ENCODE assay signal across 10 cellular contexts in the genomic region with DNA sequence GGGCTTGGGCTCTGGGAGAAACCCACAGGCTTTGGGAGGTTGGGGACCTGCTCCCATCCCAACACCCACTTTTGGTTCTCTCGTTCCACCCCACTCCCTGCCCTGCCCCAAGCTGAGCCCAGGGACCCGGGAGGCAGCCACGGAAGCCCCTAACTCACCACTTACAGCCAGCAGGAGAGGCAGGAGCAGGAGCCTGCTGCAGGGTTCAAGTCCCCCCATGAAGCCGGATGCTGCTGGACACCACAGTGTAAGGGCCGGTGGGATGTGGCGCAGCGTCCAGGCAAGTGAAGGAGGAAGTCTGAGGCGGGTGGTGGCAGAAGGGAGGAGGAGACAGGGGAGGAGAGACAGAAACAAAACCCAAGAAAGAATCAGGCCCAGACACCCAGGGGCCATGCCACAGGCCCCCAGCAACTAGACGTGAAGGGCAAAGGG. TPM values are rescaled to one million over a fixed set of nuclear protein-coding genes. Genes with fewer than 3 reads are reported as not detected.
DNase-seq lines count a peak whose midpoint lies in the region; ATAC-seq and TF ChIP-seq lines count a peak whose summit lies in the region.
"Had no signal": no experiment of that assay in that cellular context is flagged by ENCODE, and none has a peak within 500 bp of the region (broad histone marks: within the 10 kb centered on the region; RNA-seq: fewer than 3 reads in every experiment).

TYROBP (minus strand) TSS at position 286 of the 432 bp plus-strand sequence; CDS start at position 219, 67 bp downstream.

- no peak within 1 kb of the TSS for H3K27ac ChIP-seq in CD8-positive, alpha-beta memory T cell (ENCODE audit: low read depth, low read length)
- H3K27ac ChIP-seq in OCI-LY3 (ENCODE audit: low read length): peak within 1 kb of the TSS; percentile 74
- H3K27ac ChIP-seq in osteoblast (ENCODE audit: low read depth, low read length): no peak within 1 kb of the TSS
- H3K27ac ChIP-seq: RWPE1 had no signal

- intact Hi-C loops in Caco-2 (cut with micrococcal nuclease; ENCODE audit: unreplicated experiment): no loop called here

- H3K4me2 ChIP-seq in OCI-LY3 (ENCODE audit: low read length) (peak within 1 kb of the TSS; percentile 85), osteoblast (ENCODE audit: insufficient read depth, low read length) (no peak within 1 kb of the TSS)

- CTCF ChIA-PET in CD8-positive, alpha-beta memory T cell (lab: Charles Lee): interaction anchor here (1.4 kb wide), 1 partner anchor 51 kb away, joined by 3 read pairs; no protein-coding TSS in a partner anchor
- CTCF ChIA-PET in Caco-2 (lab: Charles Lee): no interaction called here

- H2AFZ ChIP-seq in OCI-LY3 (ENCODE audit: low read depth, low read length) (peak within 1 kb of the TSS; percentile 63; the same call in 1 of the 2 replicates), osteoblast (ENCODE audit: low read length) (peak within 1 kb of the TSS; percentile 41)

- no peak for ATAC-seq in HG02610 (IDR thresholded peaks at IDR 0.05; ENCODE audit: unreplicated experiment)

- peak within 1 kb of the TSS; percentile 64; the same call in 1 of the 2 replicates for H3K9ac ChIP-seq in OCI-LY3 (ENCODE audit: low read length)

- H4K20me1 ChIP-seq in OCI-LY3 (ENCODE audit: insufficient read depth, low read length): no peaks in the 10 kb centered on the region
- no peaks in the 10 kb centered on the region for H4K20me1 ChIP-seq in osteoblast (ENCODE audit: insufficient read depth, low read length)

- H3K9me3 Mint-ChIP-seq in CD8-positive, alpha-beta memory T cell: peaks cover 0 to 3% (median 0%) of the 10 kb centered on the region in 5 donors
- H3K9me3 Mint-ChIP-seq in glutamatergic neuron (ENCODE audit: unreplicated experiment) (peaks cover 1% of the 10 kb centered on the region), Caco-2 (ENCODE audit: unreplicated experiment) (no peaks in the 10 kb centered on the region)

- peaks cover 2 to 8% (median 5%) of the 10 kb centered on the region in 3 donors for H3K36me3 Mint-ChIP-seq in CD8-positive, alpha-beta memory T cell
- H3K36me3 Mint-ChIP-seq in glutamatergic neuron (ENCODE audit: unreplicated experiment) (no peaks in the 10 kb centered on the region), Caco-2 (ENCODE audit: insufficient read depth, unreplicated experiment) (no peaks in the 10 kb centered on the region)

- no peaks in the 10 kb centered on the region for H3K9me3 ChIP-seq in CD8-positive, alpha-beta memory T cell (ENCODE audit: low read length)
- no peaks in the 10 kb centered on the region for H3K9me3 ChIP-seq in OCI-LY3 (ENCODE audit: insufficient read depth, low read length)
- no peaks in the 10 kb centered on the region for H3K9me3 ChIP-seq in osteoblast (ENCODE audit: low read depth, low read length)
- no peaks in the 10 kb centered on the region for H3K9me3 ChIP-seq in Caco-2

- POLR2A ChIA-PET in CD8-positive, alpha-beta memory T cell (lab: Charles Lee): no interaction called here
- POLR2A ChIA-PET in Caco-2 (lab: Charles Lee): no interaction called here

- peaks cover 32 to 40% (median 38%) of the 10 kb centered on the region in 3 donors for H3K4me1 Mint-ChIP-seq in CD8-positive, alpha-beta memory T cell
- H3K4me1 Mint-ChIP-seq in glutamatergic neuron (ENCODE audit: low read depth, unreplicated experiment) (no peaks in the 10 kb centered on the region), Caco-2 (ENCODE audit: low read depth, unreplicated experiment) (peaks cover 7% of the 10 kb centered on the region)

- peak within 1 kb of the TSS in 7 of 8 donors; percentile 41 to 97 (median 87) for H3K27ac Mint-ChIP-seq in CD8-positive, alpha-beta memory T cell
- peak within 1 kb of the TSS; percentile 39 for H3K27ac Mint-ChIP-seq in glutamatergic neuron (ENCODE audit: unreplicated experiment)
- H3K27ac Mint-ChIP-seq in Caco-2 (ENCODE audit: unreplicated experiment): no peak within 1 kb of the TSS

- H3K36me3 ChIP-seq in CD8-positive, alpha-beta memory T cell (ENCODE audit: insufficient read depth, low read length): no peaks in the 10 kb centered on the region
- no peaks in the 10 kb centered on the region for H3K36me3 ChIP-seq in OCI-LY3 (replicated peaks; ENCODE audit: low read depth, low read length)
- no peaks in the 10 kb centered on the region for H3K36me3 ChIP-seq in osteoblast (ENCODE audit: insufficient read depth, low read length)
- H3K36me3 ChIP-seq in Caco-2 (ENCODE audit: control insufficient read depth, insufficient read depth, low read length): no peaks in the 10 kb centered on the region

- H3K27me3 Mint-ChIP-seq in CD8-positive, alpha-beta memory T cell: no peaks in the 10 kb centered on the region
- H3K27me3 Mint-ChIP-seq in glutamatergic neuron (ENCODE audit: unreplicated experiment): peaks cover 2% of the 10 kb centered on the region
- H3K27me3 Mint-ChIP-seq in Caco-2 (ENCODE audit: insufficient read depth, unreplicated experiment): peaks cover 5% of the 10 kb centered on the region

- H3K4me3 Mint-ChIP-seq in CD8-positive, alpha-beta memory T cell: peak within 1 kb of the TSS in 6 of 7 donors; percentile 47 to 91 (median 78)
- H3K4me3 Mint-ChIP-seq in glutamatergic neuron (ENCODE audit: unreplicated experiment) (no peak within 1 kb of the TSS), Caco-2 (ENCODE audit: unreplicated experiment) (no peak within 1 kb of the TSS)

- H3K4me1 ChIP-seq in CD8-positive, alpha-beta memory T cell (ENCODE audit: insufficient read depth, low read length): peaks cover 38% of the 10 kb centered on the region
- H3K4me1 ChIP-seq in OCI-LY3 (ENCODE audit: low read length) (peaks cover 42% of the 10 kb centered on the region), osteoblast (ENCODE audit: insufficient read depth, low read length) (peaks cover 5% of the 10 kb centered on the region), Caco-2 (0 out of 2 replicates have a peak, but pooled peaks cover 7% of the 10 kb centered on the region)

- no peaks in the 10 kb centered on the region for H3K27me3 ChIP-seq in CD8-positive, alpha-beta memory T cell (ENCODE audit: insufficient read depth, low read length, poor library complexity, severe bottlenecking)
- no peaks in the 10 kb centered on the region for H3K27me3 ChIP-seq in OCI-LY3 (ENCODE audit: low read depth, low read length)
- H3K27me3 ChIP-seq in osteoblast (ENCODE audit: insufficient read depth, low read length): no peaks in the 10 kb centered on the region
- 0 out of 2 replicates have a peak, but pooled peaks cover 1% of the 10 kb centered on the region for H3K27me3 ChIP-seq in Caco-2 (replicated peaks; ENCODE audit: control insufficient read depth, insufficient read depth, low read length)

- TF ChIP-seq CTCF in OCI-LY3 (IDR thresholded peaks at IDR 0.05; ENCODE audit: low read depth, low read length) (no peak), glutamatergic neuron (IDR thresholded peaks at IDR 0.05; ENCODE audit: partially characterized antibody, unreplicated experiment) (no peak), osteoblast (IDR thresholded peaks at IDR 0.05; ENCODE audit: extremely low read depth, low read depth, low read length) (no peak), Caco-2 (IDR thresholded peaks at IDR 0.05; ENCODE audit: insufficient read depth in 1 of 2, low read depth in 1 of 2, low read length in 1 of 2, severe bottlenecking in 1 of 2, unreplicated experiment in 1 of 2) (no peak)

- no TSS peak for BruUV-seq in Caco-2 (replicated peaks; lab: Mats Ljungman, UMichigan)

- no peak within 1 kb of the TSS for H3K4me3 ChIP-seq in CD8-positive, alpha-beta memory T cell (ENCODE audit: low read length)
- H3K4me3 ChIP-seq in OCI-LY3 (ENCODE audit: low read length) (peak within 1 kb of the TSS; percentile 66), osteoblast (ENCODE audit: insufficient read depth, low read length) (no peak within 1 kb of the TSS), Caco-2 (ENCODE audit: low read depth, low read length) (no peak within 1 kb of the TSS)

- DNase-seq in CD8-positive, alpha-beta memory T cell: no peak
- DNase-seq in glutamatergic neuron: no peak
- peak; percentile 47 for DNase-seq in osteoblast (ENCODE audit: insufficient read length, low spot score, missing footprints)
- no peak for DNase-seq in globus pallidus (ENCODE audit: low spot score)
- DNase-seq in NCI-H446 (lab: John Stamatoyannopoulos, UW): no peak
- no peak for DNase-seq in Caco-2
- DNase-seq: activated naive CD4-positive, alpha-beta T cell had no signal

- H3K79me2 ChIP-seq in OCI-LY3 (ENCODE audit: low read length) (no peaks in the 10 kb centered on the region), osteoblast (ENCODE audit: insufficient read depth, low read length) (no peaks in the 10 kb centered on the region)

RNA-seq across cellular contexts. Expression of gene TYROBP, which starts in this region (rescaled TPM):
- total RNA-seq in CD8-positive, alpha-beta memory T cell: 1 to 10 TPM; 6.4 to 6.8 TPM
- 96.2 TPM for polyA plus RNA-seq in CD8-positive, alpha-beta memory T cell
- total RNA-seq in glutamatergic neuron (ENCODE audit: unreplicated experiment) (not detected), osteoblast (0.36 TPM in 1 of 2 replicates, not detected in the other), Caco-2 (2022) (not detected in 2 replicates)

Comparison
In these comparisons a context has a peak if more than half of its experiments do, and no peak if none do; other contexts are left out.
1. Peak in DNase-seq in osteoblast; RNA of the gene not detected or under 1 TPM.
2. H3K4me3 Mint-ChIP-seq: peak in CD8-positive, alpha-beta memory T cell (6 of 7); none in glutamatergic neuron (single experiment) and Caco-2 (single experiment).